ENCODE assay signal across 16 cellular contexts in genomic region chr5:31965227-31965626, GRCh38.
DNase-seq lines count a peak whose midpoint lies in the region; ATAC-seq and TF ChIP-seq lines count a peak whose summit lies in the region.
"Had no signal": no experiment of that assay in that cellular context is flagged by ENCODE, and none has a peak within 500 bp of the region (broad histone marks: within the 10 kb centered on the region; RNA-seq: fewer than 3 reads in every experiment).

No MANE protein-coding gene starts in this region.

- no peak overlapping the region for H3T11ph ChIP-seq in H9 (ENCODE audit: low read length)

- no peak overlapping the region for H4K8ac ChIP-seq in H9 (replicated peaks; ENCODE audit: insufficient read length, low read depth, low read length)

- H4K20me1 ChIP-seq in H9 (ENCODE audit: control insufficient read depth, insufficient read depth, insufficient read length): no peaks in the 10 kb centered on the region

- H3K36me3 ChIP-seq in endodermal cell (ENCODE audit: control insufficient read depth, insufficient read depth, low read length) (no peaks in the 10 kb centered on the region), iPS DF 6.9 (ENCODE audit: control insufficient read depth, insufficient read depth, low read length) (0 out of 2 replicates have a peak, but pooled peaks cover 2% of the 10 kb centered on the region)
- H3K36me3 ChIP-seq: HAP-1 had no signal

- H3K4me2 ChIP-seq in H9 (ENCODE audit: insufficient read depth, insufficient read length, low read length): no peak overlapping the region

- H3K27me3 ChIP-seq in H9 (ENCODE audit: insufficient read depth, low read length) (no peaks in the 10 kb centered on the region), endodermal cell (ENCODE audit: control insufficient read depth, insufficient read depth, low read length, poor library complexity, severe bottlenecking) (peaks cover 21% of the 10 kb centered on the region), iPS DF 6.9 (ENCODE audit: control insufficient read depth, insufficient read depth, low read length) (no peaks in the 10 kb centered on the region)

- TF ChIP-seq CTCF in H9 (conservative IDR thresholded peaks at IDR 0.05) (no peak), endodermal cell (conservative IDR thresholded peaks at IDR 0.05) (no peak)

- no peak for ATAC-seq in stimulated activated naive CD8-positive, alpha-beta T cell treated with anti-CD3 and anti-CD28 coated beads, Interleukin-15, amount 100 ng/mL, for 72 hours

- H3K4ac ChIP-seq in H9 (ENCODE audit: low read depth, low read length): no peak overlapping the region

- no peak overlapping the region for H2AK5ac ChIP-seq in H9 (ENCODE audit: insufficient read length, low read length)

- no peak overlapping the region for H3K4me3 Mint-ChIP-seq in H9
- no peak overlapping the region for H3K4me3 Mint-ChIP-seq in endodermal cell
- no peak overlapping the region for H3K4me3 Mint-ChIP-seq in stimulated activated naive CD8-positive, alpha-beta T cell treated with anti-CD3 and anti-CD28 coated beads, Interleukin-15, amount 100 ng/mL, for 72 hours
- H3K4me3 Mint-ChIP-seq: B cell; CD4-positive, alpha-beta memory T cell; IgD-negative memory B cell had no signal

- H3K27me3 Mint-ChIP-seq in H9 (ENCODE audit: low read depth) (no peaks in the 10 kb centered on the region; the same call in 1 of the 2 replicates), endodermal cell (ENCODE audit: insufficient read depth) (peaks cover 7% of the 10 kb centered on the region)
- peaks cover 12% of the 10 kb centered on the region for H3K27me3 Mint-ChIP-seq in stimulated activated naive CD8-positive, alpha-beta T cell treated with anti-CD3 and anti-CD28 coated beads, Interleukin-15, amount 100 ng/mL, for 72 hours
- H3K27me3 Mint-ChIP-seq: B cell had no signal

- DNase-seq in H9: peak; percentile 61
- DNase-seq in endodermal cell: peak; percentile 53
- DNase-seq in iPS DF 6.9 (ENCODE audit: low read depth, low spot score): peak; percentile 16
- DNase-seq in stimulated activated naive CD8-positive, alpha-beta T cell treated with anti-CD3 and anti-CD28 coated beads, Interleukin-15, amount 100 ng/mL, for 72 hours: no peak
- DNase-seq in hepatic stellate cell (ENCODE audit: low spot score): no peak
- DNase-seq in NCI-H146 (lab: John Stamatoyannopoulos, UW): no peak
- DNase-seq in activated effector memory CD4-positive, alpha-beta T cell treated with anti-CD3 and anti-CD28 coated beads, Interleukin-2, amount 50 U/mL, for 16 hours: no peak
- DNase-seq: CD4-positive, alpha-beta memory T cell; DMS153; DMS79 treated with DMSO at 0.1 percent for 48 hours; EL; GDM1 had no signal

- H3K36me3 Mint-ChIP-seq in H9 (ENCODE audit: insufficient read depth in 1 of 3, low read depth in 3 of 3): peaks cover 0 to 2% (median 0%) of the 10 kb centered on the region in 3 experiments; a peak in 3 of 7 replicates
- H3K36me3 Mint-ChIP-seq in endodermal cell (ENCODE audit: low read depth): peaks cover 2% of the 10 kb centered on the region
- H3K36me3 Mint-ChIP-seq: CD4-positive, alpha-beta memory T cell had no signal

- no peak overlapping the region for H2BK20ac ChIP-seq in H9 (ENCODE audit: low read depth, low read length, poor library complexity, severe bottlenecking)

- no peak overlapping the region for H4K5ac ChIP-seq in H9 (ENCODE audit: insufficient read length, low read depth, low read length)

- H3K18ac ChIP-seq in H9 (ENCODE audit: insufficient read length, low read depth, low read length): no peak overlapping the region

- H3K14ac ChIP-seq in H9 (ENCODE audit: insufficient read depth, low read length): no peak overlapping the region

- H2AFZ ChIP-seq in H9 (ENCODE audit: low read length): no peak overlapping the region

- H2BK15ac ChIP-seq in H9 (ENCODE audit: low read depth, low read length): no peak overlapping the region

- H3K9ac ChIP-seq in H9 (ENCODE audit: extremely low read depth, insufficient read length, low read length) (no peak overlapping the region), endodermal cell (ENCODE audit: extremely low read depth, low read length, poor library complexity, severe bottlenecking) (no peak overlapping the region)

- no peak overlapping the region for H3K23ac ChIP-seq in H9 (ENCODE audit: insufficient read length, low read depth, low read length)

- H3K56ac ChIP-seq in H9 (ENCODE audit: insufficient read length, low read depth, low read length): no peak overlapping the region

- H3K4me3 ChIP-seq in endodermal cell (ENCODE audit: low read length): no peak overlapping the region
- no peak overlapping the region for H3K4me3 ChIP-seq in iPS DF 6.9 (ENCODE audit: low read length)
- H3K4me3 ChIP-seq: HAP-1 had no signal

- H2BK5ac ChIP-seq in H9 (ENCODE audit: insufficient read length, low read length): no peak overlapping the region

- no peaks in the 10 kb centered on the region for H3K79me2 ChIP-seq in H9 (ENCODE audit: insufficient read depth, low read length)

- H3K27ac Mint-ChIP-seq in H9 (peak overlapping the region in 2 of 3 experiments; percentile 24 to 78; a peak in 2 of 7 replicates), endodermal cell (no peak overlapping the region)
- no peak overlapping the region for H3K27ac Mint-ChIP-seq in stimulated activated naive CD8-positive, alpha-beta T cell treated with anti-CD3 and anti-CD28 coated beads, Interleukin-15, amount 100 ng/mL, for 72 hours
- H3K27ac Mint-ChIP-seq: B cell; CD4-positive, alpha-beta memory T cell; IgD-negative memory B cell had no signal

- no peaks in the 10 kb centered on the region for H3K23me2 ChIP-seq in H9 (ENCODE audit: insufficient read length, low read depth, low read length, poor library complexity, severe bottlenecking)

- H2BK12ac ChIP-seq in H9 (ENCODE audit: insufficient read length, low read depth, low read length): no peak overlapping the region

- H3K9me3 Mint-ChIP-seq in H9 (no peaks in the 10 kb centered on the region), endodermal cell (no peaks in the 10 kb centered on the region)
- peaks cover 0 to 3% of the 10 kb centered on the region in 2 donors for H3K9me3 Mint-ChIP-seq in stimulated activated naive CD8-positive, alpha-beta T cell treated with anti-CD3 and anti-CD28 coated beads, Interleukin-15, amount 100 ng/mL, for 72 hours
- H3K9me3 Mint-ChIP-seq: IgD-negative memory B cell had no signal

- H2BK120ac ChIP-seq in H9 (ENCODE audit: low read depth, low read length, poor library complexity, severe bottlenecking): no peak overlapping the region

- no peaks in the 10 kb centered on the region for H3K79me1 ChIP-seq in H9 (ENCODE audit: insufficient read depth, low read depth, low read length, poor library complexity, severe bottlenecking)

- H3K9me3 ChIP-seq in H9 (ENCODE audit: control insufficient read depth, low read depth, low read length) (no peaks in the 10 kb centered on the region), endodermal cell (ENCODE audit: control insufficient read depth, low read length) (no peaks in the 10 kb centered on the region), iPS DF 6.9 (ENCODE audit: control insufficient read depth, insufficient read depth, low read length) (no peaks in the 10 kb centered on the region)
- H3K9me3 ChIP-seq: HAP-1 had no signal

- no peak overlapping the region for H3K27ac ChIP-seq in H9 (ENCODE audit: insufficient read length, low read depth, low read length)
- no peak overlapping the region for H3K27ac ChIP-seq in endodermal cell (ENCODE audit: low read depth, low read length)
- H3K27ac ChIP-seq in iPS DF 6.9 (ENCODE audit: low read length): no peak overlapping the region
- H3K27ac ChIP-seq: C4-2B had no signal

- peaks cover 26 to 33% of the 10 kb centered on the region in 2 experiments for H3K4me1 Mint-ChIP-seq in H9
- H3K4me1 Mint-ChIP-seq in endodermal cell: peaks cover 16% of the 10 kb centered on the region
- H3K4me1 Mint-ChIP-seq in stimulated activated naive CD8-positive, alpha-beta T cell treated with anti-CD3 and anti-CD28 coated beads, Interleukin-15, amount 100 ng/mL, for 72 hours: peaks cover 12% of the 10 kb centered on the region
- H3K4me1 Mint-ChIP-seq: B cell; CD4-positive, alpha-beta memory T cell had no signal

- H3K4me1 ChIP-seq in H9 (ENCODE audit: insufficient read depth, low read length) (peaks cover 4% of the 10 kb centered on the region; the same call in 1 of the 2 replicates), endodermal cell (ENCODE audit: control insufficient read depth, insufficient read depth, low read length) (no peaks in the 10 kb centered on the region), iPS DF 6.9 (ENCODE audit: control insufficient read depth, insufficient read depth, low read length) (peaks cover 2% of the 10 kb centered on the region; the same call in 1 of the 2 replicates)

- H4K91ac ChIP-seq in H9 (ENCODE audit: insufficient read length, low read depth, low read length): no peak overlapping the region

- WGBS in H9 (ENCODE audit: extremely low coverage, insufficient read length, low lambda C conversion rate): no CpG with 5 or more reads among the region's 6 CpGs
- WGBS in endodermal cell (ENCODE audit: insufficient coverage in 1 of 2, insufficient read length in 1 of 2), 2 experiments: 76 to 81% methylated on average over 6 of the region's 6 CpGs
- WGBS in iPS DF 6.9 (ENCODE audit: insufficient coverage, insufficient read length): no CpG with 5 or more reads among the region's 6 CpGs

Comparison
In these comparisons a context has a peak if more than half of its experiments do, and no peak if none do; other contexts are left out.
1. DNase-seq: peak in H9 (single experiment), endodermal cell (single experiment) and iPS DF 6.9 (single experiment); none in stimulated activated naive CD8-positive, alpha-beta T cell treated with anti-CD3 and anti-CD28 coated beads, Interleukin-15, amount 100 ng/mL, for 72 hours (0 of 2), hepatic stellate cell (single experiment), NCI-H146 (single experiment) and activated effector memory CD4-positive, alpha-beta T cell treated with anti-CD3 and anti-CD28 coated beads, Interleukin-2, amount 50 U/mL, for 16 hours (single experiment).
2. H3K27ac Mint-ChIP-seq: peak in H9 (2 of 3); none in endodermal cell (single experiment) and stimulated activated naive CD8-positive, alpha-beta T cell treated with anti-CD3 and anti-CD28 coated beads, Interleukin-15, amount 100 ng/mL, for 72 hours (0 of 2).